ENCODE assay signal across 9 cellular contexts in the genomic region with DNA sequence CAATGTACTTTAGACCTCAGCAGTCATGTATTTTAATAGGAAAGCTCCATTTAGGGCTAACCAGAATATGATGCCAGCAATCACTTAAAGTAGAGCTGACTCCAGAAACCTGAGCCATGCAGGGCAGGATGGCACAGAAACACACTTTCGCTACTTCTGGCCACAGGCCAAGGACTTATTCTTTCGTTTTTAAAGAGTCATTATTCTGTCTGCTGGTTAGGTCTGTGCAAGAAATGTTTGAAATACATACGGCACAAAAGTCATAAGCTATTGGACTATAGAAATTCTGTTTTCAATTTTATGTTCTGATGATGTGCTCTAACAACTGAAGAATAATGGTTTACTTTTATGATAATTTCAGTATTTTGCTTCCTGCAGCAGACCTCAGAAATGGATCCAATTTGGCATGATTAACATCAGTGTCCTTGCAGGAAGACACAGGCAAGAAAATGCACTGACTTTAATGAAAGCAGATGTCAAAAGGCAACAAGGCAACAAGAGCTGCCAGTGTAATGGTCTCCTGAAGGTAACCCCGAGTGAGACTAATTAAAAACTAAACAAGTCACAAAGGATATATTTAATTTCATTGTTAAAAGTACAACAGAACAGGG.
DNase-seq lines count a peak whose midpoint lies in the region; ATAC-seq and TF ChIP-seq lines count a peak whose summit lies in the region.
"Had no signal": no experiment of that assay in that cellular context is flagged by ENCODE, and none has a peak within 500 bp of the region (broad histone marks: within the 10 kb centered on the region; RNA-seq: fewer than 3 reads in every experiment).

No MANE protein-coding gene starts in this region.

- H3K4me3 ChIP-seq in fibroblast of the aortic adventitia (ENCODE audit: low read depth, low read length) (peak overlapping the region; percentile 47), spleen (peak overlapping the region in 6 of 8 donors; percentile 1 to 59 (median 24))

- H3K9me3 ChIP-seq in spleen, result no peaks in the 10 kb centered on the region

- intact Hi-C loops in spleen (cut with DNase I; ENCODE audit: low total_unique reads), result no loop called here

- peak; percentile 23 for DNase-seq in HCEC 1CT
- DNase-seq in OCI-M1 (lab: John Stamatoyannopoulos, UW), result peak; percentile 54
- peak; percentile 57 for DNase-seq in fibroblast of the aortic adventitia (ENCODE audit: low read depth)
- no peak for DNase-seq in spleen
- no peak for DNase-seq in activated naive CD4-positive, alpha-beta T cell treated with Interleukin-2 at 50 U/mL for 16 hours
- DNase-seq in activated effector memory CD4-positive, alpha-beta T cell treated with anti-CD3 and anti-CD28 coated beads, Interleukin-2, amount 50 U/mL, for 16 hours, result no peak
- DNase-seq in foreskin melanocyte, result no peak
- DNase-seq: activated CD4-positive, alpha-beta T cell treated with anti-CD3 and anti-CD28 coated beads, Interleukin-2, amount 50 U/mL, for 1 hour had no signal

- WGBS in spleen, 5 donors, result 38 to 67% (median 55%) methylated on average over 4 of the region's 4 CpGs

- no peaks in the 10 kb centered on the region for H3K27me3 ChIP-seq in spleen (replicated peaks in 1 of 7)

- peak overlapping the region in 1 of 8 donors; percentile 1 for H3K27ac ChIP-seq in spleen

- ATAC-seq in GM18909 (IDR thresholded peaks at IDR 0.05; ENCODE audit: poor library complexity, unreplicated experiment), result no peak

- H3K36me3 ChIP-seq in spleen, result no peaks in the 10 kb centered on the region

- no peak for TF ChIP-seq POLR2A in spleen (IDR thresholded peaks at IDR 0.05)

- no peak for TF ChIP-seq CTCF in fibroblast of the aortic adventitia (IDR thresholded peaks at IDR 0.05; ENCODE audit: insufficient read depth, low read length)
- no peak for TF ChIP-seq CTCF in spleen (IDR thresholded peaks at IDR 0.05 in 8 of 11, conservative IDR thresholded peaks at IDR 0.05 in 3 of 11)

- no peaks in the 10 kb centered on the region for H3K4me1 ChIP-seq in spleen

Comparison
In these comparisons a context has a peak if more than half of its experiments do, and no peak if none do; other contexts are left out.
1. DNase-seq: peak in HCEC 1CT (single experiment), OCI-M1 (single experiment) and fibroblast of the aortic adventitia (single experiment); none in spleen (single experiment), activated naive CD4-positive, alpha-beta T cell treated with Interleukin-2 at 50 U/mL for 16 hours (single experiment), activated effector memory CD4-positive, alpha-beta T cell treated with anti-CD3 and anti-CD28 coated beads, Interleukin-2, amount 50 U/mL, for 16 hours (single experiment) and foreskin melanocyte (single experiment).